Comparison of ENCODE assay signal across 19 cellular contexts in the genomic region with DNA sequence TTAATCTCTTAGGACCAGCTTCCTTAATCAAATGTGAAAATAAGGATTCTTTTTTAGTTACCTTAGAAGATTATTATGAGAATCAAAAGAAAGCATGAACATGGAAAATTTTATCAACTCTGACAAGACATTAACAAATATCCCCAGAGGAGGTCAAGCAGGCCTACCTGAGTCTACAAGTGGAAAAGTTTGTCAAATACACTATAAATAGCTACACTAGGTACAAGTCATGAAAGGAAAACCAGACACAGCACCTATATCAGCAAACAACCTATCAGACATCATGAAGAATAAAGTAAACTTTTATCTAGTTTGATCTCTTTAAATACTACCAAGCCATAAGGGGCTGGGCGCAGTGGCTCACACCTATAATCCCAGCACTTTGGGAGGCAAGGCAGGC.
"Had no signal": no experiment of that assay in that cellular context is flagged by ENCODE, and none has a peak within 500 bp of the region (broad histone marks: within the 10 kb centered on the region; RNA-seq: fewer than 3 reads in every experiment).

No MANE protein-coding gene starts in this region.

- H3K9me3 ChIP-seq: SJSA1 had no signal

- DNase-seq: IMR-90, Karpas-422, KG1, MM.1S, NCI-H1092 treated with DMSO at 0.1 percent for 48 hours, NCI-H1436, NCI-H1694, NCI-H187 treated with DMSO at 0.1 percent for 48 hours, NCI-H2029 treated with DMSO at 0.1 percent for 48 hours, NCI-H2171 treated with DMSO at 0.1 percent for 48 hours, NCI-H345, NCI-H446 treated with DMSO at 0.1 percent for 48 hours, NCI-H510A treated with DMSO at 0.1 percent for 48 hours, NCI-H526, Right ventricle myocardium superior, RPMI8226, SIG-M5 had no signal

- H3K27me3 ChIP-seq: SJSA1 had no signal

- H3K4me1 ChIP-seq: SJSA1 had no signal

- H3K27ac ChIP-seq: SJSA1, SK-N-MC had no signal

- H3K4me3 ChIP-seq: SJSA1, SK-N-MC had no signal

- H3K36me3 ChIP-seq: SJSA1 had no signal
